Comparison of ENCODE assay signal across 26 cellular contexts in the genomic region with DNA sequence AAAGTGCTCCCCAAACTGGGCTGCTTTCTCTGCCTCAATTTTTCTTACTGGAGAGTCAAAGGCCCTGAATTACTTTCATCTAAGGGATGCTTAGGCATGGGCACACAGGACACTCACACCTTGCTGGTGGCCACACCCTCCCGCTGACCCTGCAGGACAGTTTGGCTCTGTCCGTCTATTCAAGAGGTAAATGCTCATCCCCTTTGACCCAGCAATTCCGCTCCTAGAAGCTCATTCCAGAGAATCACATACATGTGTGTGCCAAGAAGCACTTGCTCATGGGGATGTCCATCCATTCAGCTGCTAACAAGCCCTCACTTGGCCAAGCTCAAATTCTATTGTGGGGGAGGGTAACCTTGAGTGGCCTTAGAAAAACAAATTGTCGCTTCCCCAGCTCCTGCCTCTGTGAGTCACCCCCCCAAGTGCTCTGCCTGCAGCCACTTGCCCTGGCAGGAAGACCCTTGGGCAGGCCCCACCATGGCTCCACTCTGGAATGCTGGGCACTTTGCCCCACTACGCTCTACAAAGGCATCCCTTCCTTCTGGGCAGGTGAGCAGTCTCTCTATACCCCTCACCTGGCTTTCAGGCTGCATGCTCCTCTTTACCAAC. TPM values are rescaled to one million over a fixed set of nuclear protein-coding genes. Genes with fewer than 3 reads are reported as not detected.
A peak's percentile ranks its signal among the peaks of the same experiment; 100 is the strongest.
DNase-seq lines count a peak whose midpoint lies in the region; ATAC-seq and TF ChIP-seq lines count a peak whose summit lies in the region.
"Had no signal": no experiment of that assay in that cellular context is flagged by ENCODE, and none has a peak within 500 bp of the region (broad histone marks: within the 10 kb centered on the region; RNA-seq: fewer than 3 reads in every experiment).

No MANE protein-coding gene starts in this region.

- no peak for TF ChIP-seq EP300 in stomach (IDR thresholded peaks at IDR 0.05)

- no peaks in the 10 kb centered on the region for H3K36me3 ChIP-seq in RWPE2 (ENCODE audit: low read depth)
- H3K36me3 ChIP-seq in stomach, result no peaks in the 10 kb centered on the region
- H3K36me3 ChIP-seq: heart right ventricle had no signal

- WGBS in stomach, 5 donors, result 71 to 96% (median 83%) methylated on average over 5 of the region's 5 CpGs

- H3K4me3 ChIP-seq in RWPE2 (ENCODE audit: severe bottlenecking) (no peak overlapping the region), stomach (no peak overlapping the region)
- H3K4me3 ChIP-seq: heart right ventricle, testis had no signal

- no peaks in the 10 kb centered on the region for H3K9me3 Mint-ChIP-seq in activated CD4-positive, alpha-beta T cell treated with anti-CD3 and anti-CD28 coated beads, Interleukin-2, amount 10 ng/mL, durations not matched to agents 7 days and 5 days
- H3K9me3 Mint-ChIP-seq: activated naive CD4-positive, alpha-beta T cell treated with anti-CD3 and anti-CD28 coated beads for 36 hours; stimulated activated memory B cell treated with anti-CD40 and anti-IgM and Interleukin-4, amounts not matched to agents 10 μg/mL and 1 μg/mL and 100 μg/mL, for 72 hours had no signal

- H3K27ac Mint-ChIP-seq in activated CD4-positive, alpha-beta T cell treated with anti-CD3 and anti-CD28 coated beads, Interleukin-2, amount 10 ng/mL, durations not matched to agents 7 days and 5 days, result no peak overlapping the region
- H3K27ac Mint-ChIP-seq: activated naive CD4-positive, alpha-beta T cell treated with anti-CD3 and anti-CD28 coated beads for 36 hours; nephron progenitor cell; stimulated activated memory B cell treated with anti-CD40 and anti-IgM and Interleukin-4, amounts not matched to agents 10 μg/mL and 1 μg/mL and 100 μg/mL, for 72 hours had no signal

- H3K4me1 ChIP-seq in RWPE2 (ENCODE audit: insufficient read depth, poor library complexity, severe bottlenecking) (peaks cover 4% of the 10 kb centered on the region), stomach (peaks cover 0 to 19% (median 12%) of the 10 kb centered on the region in 4 donors)

- H3K36me3 Mint-ChIP-seq in activated CD4-positive, alpha-beta T cell treated with anti-CD3 and anti-CD28 coated beads, Interleukin-2, amount 10 ng/mL, durations not matched to agents 7 days and 5 days (ENCODE audit: low read depth), result no peaks in the 10 kb centered on the region
- H3K36me3 Mint-ChIP-seq: stimulated activated memory B cell treated with anti-CD40 and anti-IgM and Interleukin-4, amounts not matched to agents 10 μg/mL and 1 μg/mL and 100 μg/mL, for 72 hours had no signal

- TF ChIP-seq CTCF in RWPE2 (IDR thresholded peaks at IDR 0.05; ENCODE audit: poor library complexity, severe bottlenecking) (no peak), stomach (IDR thresholded peaks at IDR 0.05) (no peak)

- H3K27ac ChIP-seq in RWPE2 (ENCODE audit: poor library complexity, severe bottlenecking) (no peak overlapping the region), stomach (no peak overlapping the region)
- H3K27ac ChIP-seq: 22Rv1, HL-60, testis had no signal

- H3K9me3 ChIP-seq in RWPE2 (ENCODE audit: severe bottlenecking), result no peaks in the 10 kb centered on the region
- H3K9me3 ChIP-seq in stomach, result peaks cover 0 to 10% (median 0%) of the 10 kb centered on the region in 4 donors
- H3K9me3 ChIP-seq: testis had no signal

- H3K27me3 Mint-ChIP-seq in activated CD4-positive, alpha-beta T cell treated with anti-CD3 and anti-CD28 coated beads, Interleukin-2, amount 10 ng/mL, durations not matched to agents 7 days and 5 days, result no peaks in the 10 kb centered on the region
- H3K27me3 Mint-ChIP-seq: stimulated activated memory B cell treated with anti-CD40 and anti-IgM and Interleukin-4, amounts not matched to agents 10 μg/mL and 1 μg/mL and 100 μg/mL, for 72 hours had no signal

- no peaks in the 10 kb centered on the region for H3K27me3 ChIP-seq in RWPE2 (ENCODE audit: insufficient read depth, poor library complexity, severe bottlenecking)
- no peaks in the 10 kb centered on the region for H3K27me3 ChIP-seq in stomach
- H3K27me3 ChIP-seq: heart right ventricle, testis had no signal

- DNase-seq in activated CD8-positive, alpha-beta memory T cell treated with anti-CD3 and anti-CD28 coated beads, Interleukin-2, amount 50 U/mL, for 48 hours, result peak; percentile 7
- DNase-seq in activated CD8-positive, alpha-beta memory T cell treated with anti-CD3 and anti-CD28 coated beads for 24 hours, result no peak
- peak; percentile 45 for DNase-seq in RWPE2 (ENCODE audit: low spot score)
- peak; percentile 31 for DNase-seq in left lobe of liver (ENCODE audit: low spot score)
- peak; percentile 1 for DNase-seq in stomach
- no peak for DNase-seq in NCI-H345 (lab: John Stamatoyannopoulos, UW)
- DNase-seq in activated CD4-positive, alpha-beta T cell treated with anti-CD3 and anti-CD28 coated beads, Interleukin-2, amount 10 ng/mL, durations not matched to agents 7 days and 5 days, result no peak
- DNase-seq in GM19240 (ENCODE audit: insufficient read length, low spot score), result no peak
- DNase-seq: activated CD4-positive, alpha-beta T cell treated with anti-CD3 and anti-CD28 coated beads, Interleukin-2, amount 50 U/mL, for 1 hour; activated CD8-positive, alpha-beta memory T cell treated with anti-CD3 and anti-CD28 coated beads, Interleukin-2, amount 50 U/mL, for 4 hours; activated naive CD4-positive, alpha-beta T cell treated with anti-CD3 and anti-CD28 coated beads for 36 hours; amygdala; caudate nucleus; NCI-H1417 treated with DMSO at 0.1 percent for 48 hours; NCI-H510A treated with DMSO at 0.1 percent for 48 hours; nephron progenitor cell; stimulated activated CD4-positive, alpha-beta T cell treated with anti-CD3 and anti-CD28 coated beads, Interleukin-1b, Interleukin-23, amount 100 ng/mL, for 48 hours; testis had no signal

- CTCF ChIA-PET in activated CD4-positive, alpha-beta T cell treated with anti-CD3 and anti-CD28 coated beads, Interleukin-2, amount 10 ng/mL, durations not matched to agents 7 days and 5 days (lab: Charles Lee), result no interaction called here

- H3K4me3 Mint-ChIP-seq in activated CD4-positive, alpha-beta T cell treated with anti-CD3 and anti-CD28 coated beads, Interleukin-2, amount 10 ng/mL, durations not matched to agents 7 days and 5 days, result no peak overlapping the region
- H3K4me3 Mint-ChIP-seq: activated naive CD4-positive, alpha-beta T cell treated with anti-CD3 and anti-CD28 coated beads for 36 hours; nephron progenitor cell; stimulated activated memory B cell treated with anti-CD40 and anti-IgM and Interleukin-4, amounts not matched to agents 10 μg/mL and 1 μg/mL and 100 μg/mL, for 72 hours had no signal

- ATAC-seq in RWPE2 (ENCODE audit: low read depth), result peak; percentile 30; the same call in 1 of the 3 replicates
- ATAC-seq in left lobe of liver, result no peak
- ATAC-seq: heart right ventricle; HepG2; SK-N-SH treated with all-trans-retinoic acid at 6 μM for 48 hours; stimulated activated memory B cell treated with anti-CD40 and anti-IgM and Interleukin-4, amounts not matched to agents 10 μg/mL and 1 μg/mL and 100 μg/mL, for 72 hours had no signal

- intact Hi-C loops in stomach (cut with DNase I; ENCODE audit: low total_unique reads), result no loop called here

- no peak for TF ChIP-seq POLR2A in stomach (IDR thresholded peaks at IDR 0.05)

- POLR2A ChIA-PET in activated CD4-positive, alpha-beta T cell treated with anti-CD3 and anti-CD28 coated beads, Interleukin-2, amount 10 ng/mL, durations not matched to agents 7 days and 5 days (lab: Charles Lee), result no interaction called here

- no peaks in the 10 kb centered on the region for H3K4me1 Mint-ChIP-seq in activated CD4-positive, alpha-beta T cell treated with anti-CD3 and anti-CD28 coated beads, Interleukin-2, amount 10 ng/mL, durations not matched to agents 7 days and 5 days
- H3K4me1 Mint-ChIP-seq: nephron progenitor cell; stimulated activated memory B cell treated with anti-CD40 and anti-IgM and Interleukin-4, amounts not matched to agents 10 μg/mL and 1 μg/mL and 100 μg/mL, for 72 hours had no signal

RNA-seq across cellular contexts. Expression of a gene that starts 54.5 kb away (rescaled TPM):
- total RNA-seq in left lobe of liver (1.6 TPM), stomach (10 to 100 TPM; 15.6 to 26.8 (median 24.6) TPM)
- 1 to 10 TPM; 6.6 to 9.9 (median 7.9) TPM for polyA plus RNA-seq in stomach
- total RNA-seq in activated CD4-positive, alpha-beta T cell treated with anti-CD3 and anti-CD28 coated beads, Interleukin-2, amount 10 ng/mL, durations not matched to agents 7 days and 5 days, result not detected
- total RNA-seq: activated naive CD4-positive, alpha-beta T cell treated with anti-CD3 and anti-CD28 coated beads for 36 hours; HepG2; mononuclear cell; T-helper 2 cell treated with Interferon-gamma antibody and Interleukin-4, amounts not matched to agents 100 ng/mL and 5 ng/mL, for 36 hours had no signal

Comparison
In these comparisons a context has a peak if more than half of its experiments do, and no peak if none do; other contexts are left out.
1. DNase-seq: peak in activated CD8-positive, alpha-beta memory T cell treated with anti-CD3 and anti-CD28 coated beads, Interleukin-2, amount 50 U/mL, for 48 hours (single experiment), RWPE2 (single experiment), left lobe of liver (single experiment) and stomach (single experiment); none in activated CD8-positive, alpha-beta memory T cell treated with anti-CD3 and anti-CD28 coated beads for 24 hours (single experiment), NCI-H345 (single experiment), activated CD4-positive, alpha-beta T cell treated with anti-CD3 and anti-CD28 coated beads, Interleukin-2, amount 10 ng/mL, durations not matched to agents 7 days and 5 days (single experiment) and GM19240 (single experiment).